16 cellular contexts compared by ENCODE assay signal in the genomic region with DNA sequence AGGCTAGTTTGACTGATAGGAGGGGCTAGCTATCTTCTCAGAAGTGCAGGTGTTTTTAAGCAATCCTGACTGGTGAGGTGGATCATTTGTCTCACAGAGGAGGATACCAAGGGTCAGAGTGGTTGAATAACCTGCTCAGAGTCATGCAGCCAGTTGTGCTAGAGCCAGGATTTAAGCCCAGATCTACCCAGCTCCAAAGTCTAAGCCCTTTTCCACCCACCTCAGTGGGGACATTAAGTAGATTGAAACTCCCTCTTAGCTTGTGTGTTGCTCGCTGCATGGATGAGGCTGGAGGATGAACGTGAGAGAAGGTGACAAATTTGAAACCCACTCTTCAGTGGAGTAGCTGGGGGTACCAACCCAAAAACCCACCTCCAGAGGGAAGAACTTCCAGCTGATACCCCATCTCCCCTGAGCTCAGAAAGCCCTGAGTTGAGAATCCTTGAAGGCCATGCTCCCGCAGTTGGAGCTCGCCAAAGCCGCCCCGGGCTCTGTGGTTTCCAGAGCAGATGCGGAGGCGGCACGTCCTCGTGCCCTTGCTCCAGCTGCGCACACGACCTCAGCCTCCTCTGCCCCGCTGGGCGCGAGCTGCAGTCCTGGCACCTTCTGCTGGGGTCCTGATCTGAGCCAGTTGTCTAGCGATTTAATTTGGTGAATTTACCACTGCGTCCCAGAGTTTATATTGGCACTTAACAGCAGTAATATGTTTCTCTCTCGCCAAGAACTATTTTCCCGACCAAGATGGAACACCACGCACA.
DNase-seq lines count a peak whose midpoint lies in the region; ATAC-seq and TF ChIP-seq lines count a peak whose summit lies in the region.
"Had no signal": no experiment of that assay in that cellular context is flagged by ENCODE, and none has a peak within 500 bp of the region (broad histone marks: within the 10 kb centered on the region; RNA-seq: fewer than 3 reads in every experiment).

No MANE protein-coding gene starts in this region.

- H3K4me1 ChIP-seq in endodermal cell (ENCODE audit: control insufficient read depth, insufficient read depth, low read length) (peaks cover 2% of the 10 kb centered on the region), tibial artery (peaks cover 0 to 41% (median 15%) of the 10 kb centered on the region in 4 donors)
- H3K4me1 ChIP-seq: transverse colon had no signal

- no peaks in the 10 kb centered on the region for H3K27me3 ChIP-seq in endodermal cell (ENCODE audit: control insufficient read depth, insufficient read depth, low read length, poor library complexity, severe bottlenecking)
- no peaks in the 10 kb centered on the region for H3K27me3 ChIP-seq in tibial artery
- H3K27me3 ChIP-seq: transverse colon had no signal

- H3K9ac ChIP-seq in endodermal cell (ENCODE audit: extremely low read depth, low read length, poor library complexity, severe bottlenecking): no peak overlapping the region

- DNase-seq in NCI-H2227 (lab: John Stamatoyannopoulos, UW; ENCODE audit: unreplicated experiment): peak; percentile 50
- DNase-seq in NCI-H2227 treated with DMSO at 0.1 percent for 48 hours (lab: John Stamatoyannopoulos, UW): no peak
- DNase-seq in NCI-H510A treated with DMSO at 0.1 percent for 48 hours (lab: John Stamatoyannopoulos, UW): peak; percentile 81
- peak; percentile 43 for DNase-seq in endodermal cell
- DNase-seq in tibial artery: no peak
- no peak for DNase-seq in GM10266 (ENCODE audit: extremely low spot score)
- no peak for DNase-seq in AG08395 (ENCODE audit: low spot score)
- DNase-seq: activated CD4-positive, alpha-beta T cell treated with anti-CD3 and anti-CD28 coated beads, Interleukin-2, amount 50 U/mL, for 48 hours; left cardiac atrium; NCI-H1048; small intestine; transverse colon had no signal

- H3K9me3 Mint-ChIP-seq in endodermal cell: no peaks in the 10 kb centered on the region
- H3K9me3 Mint-ChIP-seq: CD14-positive monocyte; central memory CD8-positive, alpha-beta T cell had no signal

- ATAC-seq in GM21526 (IDR thresholded peaks at IDR 0.05; ENCODE audit: low FRiP score, unreplicated experiment): no peak

- H3K9me3 ChIP-seq in endodermal cell (ENCODE audit: control insufficient read depth, low read length): no peaks in the 10 kb centered on the region
- H3K9me3 ChIP-seq in tibial artery: no peaks in the 10 kb centered on the region
- H3K9me3 ChIP-seq: transverse colon had no signal

- H3K36me3 ChIP-seq in endodermal cell (ENCODE audit: control insufficient read depth, insufficient read depth, low read length): no peaks in the 10 kb centered on the region
- no peaks in the 10 kb centered on the region for H3K36me3 ChIP-seq in tibial artery
- H3K36me3 ChIP-seq: transverse colon had no signal

- TF ChIP-seq CTCF in endodermal cell (conservative IDR thresholded peaks at IDR 0.05) (no peak), tibial artery (IDR thresholded peaks at IDR 0.05) (no peak), GM10266 (IDR thresholded peaks at IDR 0.05; ENCODE audit: control insufficient read depth, insufficient read depth, low read depth, missing control alignments) (no peak)

- no peak overlapping the region for H3K4me3 Mint-ChIP-seq in endodermal cell
- H3K4me3 Mint-ChIP-seq: CD14-positive monocyte; central memory CD8-positive, alpha-beta T cell had no signal

- H3K36me3 Mint-ChIP-seq in endodermal cell (ENCODE audit: low read depth): no peaks in the 10 kb centered on the region

- H3K27ac ChIP-seq in endodermal cell (ENCODE audit: low read depth, low read length) (no peak overlapping the region), tibial artery (peak overlapping the region in 1 of 2 donors; percentile 13)
- H3K27ac ChIP-seq: SK-N-MC, transverse colon had no signal

- peaks cover 22% of the 10 kb centered on the region for H3K4me1 Mint-ChIP-seq in endodermal cell

- intact Hi-C loops in tibial artery (cut with DNase I; ENCODE audit: low total_unique reads): no loop called here

- H3K4me3 ChIP-seq in endodermal cell (ENCODE audit: low read length) (no peak overlapping the region), tibial artery (peak overlapping the region; percentile 10 to 31)
- H3K4me3 ChIP-seq: SK-N-MC, transverse colon had no signal

- WGBS in endodermal cell (ENCODE audit: insufficient coverage in 1 of 2, insufficient read length in 1 of 2), 2 experiments: 95% methylated on average over 18 to 20 of the region's 20 CpGs

- no peak overlapping the region for H3K27ac Mint-ChIP-seq in endodermal cell

- no peaks in the 10 kb centered on the region for H3K27me3 Mint-ChIP-seq in endodermal cell (ENCODE audit: insufficient read depth)
- H3K27me3 Mint-ChIP-seq: central memory CD8-positive, alpha-beta T cell had no signal

Comparison
In these comparisons a context has a peak if more than half of its experiments do, and no peak if none do; other contexts are left out.
1. DNase-seq: peak in NCI-H2227 (single experiment), NCI-H510A treated with DMSO at 0.1 percent for 48 hours (single experiment) and endodermal cell (single experiment); none in NCI-H2227 treated with DMSO at 0.1 percent for 48 hours (single experiment), tibial artery (0 of 2), GM10266 (single experiment) and AG08395 (single experiment).